In genomic region chr19:38656171-38656981, GRCh38 we compare ENCODE assay signal across 8 cellular contexts. TPM values are rescaled to one million over a fixed set of nuclear protein-coding genes. Genes with fewer than 3 reads are reported as not detected.
A peak's percentile ranks its signal among the peaks of the same experiment; 100 is the strongest.
DNase-seq lines count a peak whose midpoint lies in the region; ATAC-seq lines count a peak whose summit lies in the region.

No MANE protein-coding gene starts in this region.

- peak overlapping the region; percentile 48 for H3K4me3 Mint-ChIP-seq in activated CD8-positive, alpha-beta memory T cell treated with anti-CD3 and anti-CD28 coated beads, Interleukin-2, amount 10 ng/mL, durations not matched to agents 7 days and 5 days

- peak; percentile 1 for ATAC-seq in activated CD8-positive, alpha-beta memory T cell treated with anti-CD3 and anti-CD28 coated beads, Interleukin-2, amount 10 ng/mL, durations not matched to agents 7 days and 5 days
- peak; percentile 13 for ATAC-seq in left ventricle myocardium superior
- ATAC-seq in GM21825 (IDR thresholded peaks at IDR 0.05; ENCODE audit: unreplicated experiment) = no peak

- CTCF ChIA-PET in activated CD8-positive, alpha-beta memory T cell treated with anti-CD3 and anti-CD28 coated beads, Interleukin-2, amount 10 ng/mL, durations not matched to agents 7 days and 5 days (lab: Charles Lee) = interaction anchor here (1.0 to 2.4 kb wide), 5 partner anchors 9 to 254 kb away, joined by 3 to 9 read pairs (median 5); partner anchors contain the start of genes ACTN4 and FAM98C

- H3K9me3 Mint-ChIP-seq in activated CD8-positive, alpha-beta memory T cell treated with anti-CD3 and anti-CD28 coated beads, Interleukin-2, amount 10 ng/mL, durations not matched to agents 7 days and 5 days (ENCODE audit: low read depth) = no peaks in the 10 kb centered on the region

- no peaks in the 10 kb centered on the region for H3K27me3 Mint-ChIP-seq in activated CD8-positive, alpha-beta memory T cell treated with anti-CD3 and anti-CD28 coated beads, Interleukin-2, amount 10 ng/mL, durations not matched to agents 7 days and 5 days

- peak overlapping the region; percentile 91 for H3K27ac Mint-ChIP-seq in activated CD8-positive, alpha-beta memory T cell treated with anti-CD3 and anti-CD28 coated beads, Interleukin-2, amount 10 ng/mL, durations not matched to agents 7 days and 5 days

- H3K36me3 Mint-ChIP-seq in activated CD8-positive, alpha-beta memory T cell treated with anti-CD3 and anti-CD28 coated beads, Interleukin-2, amount 10 ng/mL, durations not matched to agents 7 days and 5 days = peaks cover 41% of the 10 kb centered on the region

- no peak for DNase-seq in activated CD8-positive, alpha-beta memory T cell treated with anti-CD3 and anti-CD28 coated beads, Interleukin-2, amount 10 ng/mL, durations not matched to agents 7 days and 5 days
- DNase-seq in activated CD8-positive, alpha-beta memory T cell treated with anti-CD3 and anti-CD28 coated beads, Interleukin-2, amount 50 U/mL, for 48 hours = no peak
- peak; percentile 28 for DNase-seq in activated naive CD4-positive, alpha-beta T cell treated with anti-CD3 and anti-CD28 coated beads, Interleukin-2, amount 50 U/mL, for 16 hours
- DNase-seq in left ventricle myocardium superior = no peak
- peak; percentile 87 for DNase-seq in superior temporal gyrus (ENCODE audit: extremely low spot score)
- DNase-seq in ecto neural progenitor cell (ENCODE audit: low spot score) = no peak
- DNase-seq in cerebellar nuclear complex (lab: John Stamatoyannopoulos, UW) = no peak

- peaks cover 91% of the 10 kb centered on the region for H3K4me1 Mint-ChIP-seq in activated CD8-positive, alpha-beta memory T cell treated with anti-CD3 and anti-CD28 coated beads, Interleukin-2, amount 10 ng/mL, durations not matched to agents 7 days and 5 days

- intact Hi-C loops in left ventricle myocardium superior (cut with micrococcal nuclease) = loop anchor here (10.0 kb wide), 2 partner anchors 48 to 178 kb away; partner anchors contain the start of gene ECH1

RNA-seq across cellular contexts. Expression of gene ACTN4, which starts 8.9 kb away (rescaled TPM):
- total RNA-seq in activated CD8-positive, alpha-beta memory T cell treated with anti-CD3 and anti-CD28 coated beads, Interleukin-2, amount 10 ng/mL, durations not matched to agents 7 days and 5 days = 100 to 1,000 TPM; 413 to 433 TPM
- 131 TPM for total RNA-seq in left ventricle myocardium superior

RNA-seq across cellular contexts. Expression of gene EIF3K, which starts 37.4 kb away (rescaled TPM):
- total RNA-seq in activated CD8-positive, alpha-beta memory T cell treated with anti-CD3 and anti-CD28 coated beads, Interleukin-2, amount 10 ng/mL, durations not matched to agents 7 days and 5 days = 100 to 1,000 TPM; 281 to 308 TPM
- total RNA-seq in left ventricle myocardium superior = 674 TPM

RNA-seq across cellular contexts. Expression of gene MAP4K1, which starts 38.6 kb away (rescaled TPM):
- total RNA-seq in activated CD8-positive, alpha-beta memory T cell treated with anti-CD3 and anti-CD28 coated beads, Interleukin-2, amount 10 ng/mL, durations not matched to agents 7 days and 5 days = 100 to 1,000 TPM; 337 to 497 TPM
- total RNA-seq in left ventricle myocardium superior = 1.8 TPM

Comparison
In these comparisons a context has a peak if more than half of its experiments do, and no peak if none do; other contexts are left out.
1. DNase-seq: peak in activated naive CD4-positive, alpha-beta T cell treated with anti-CD3 and anti-CD28 coated beads, Interleukin-2, amount 50 U/mL, for 16 hours (single experiment) and superior temporal gyrus (single experiment); none in activated CD8-positive, alpha-beta memory T cell treated with anti-CD3 and anti-CD28 coated beads, Interleukin-2, amount 10 ng/mL, durations not matched to agents 7 days and 5 days (single experiment), activated CD8-positive, alpha-beta memory T cell treated with anti-CD3 and anti-CD28 coated beads, Interleukin-2, amount 50 U/mL, for 48 hours (single experiment), left ventricle myocardium superior (single experiment), ecto neural progenitor cell (single experiment) and cerebellar nuclear complex (0 of 2).
2. RNA of gene MAP4K1, which starts 38.6 kb away (total RNA-seq): 337 to 497 TPM in activated CD8-positive, alpha-beta memory T cell treated with anti-CD3 and anti-CD28 coated beads, Interleukin-2, amount 10 ng/mL, durations not matched to agents 7 days and 5 days; 1.8 TPM in left ventricle myocardium superior (single experiment); every median in the first group is over 100 times any median in the second.